Comparison of ENCODE assay signal across 8 cellular contexts in the genomic region with DNA sequence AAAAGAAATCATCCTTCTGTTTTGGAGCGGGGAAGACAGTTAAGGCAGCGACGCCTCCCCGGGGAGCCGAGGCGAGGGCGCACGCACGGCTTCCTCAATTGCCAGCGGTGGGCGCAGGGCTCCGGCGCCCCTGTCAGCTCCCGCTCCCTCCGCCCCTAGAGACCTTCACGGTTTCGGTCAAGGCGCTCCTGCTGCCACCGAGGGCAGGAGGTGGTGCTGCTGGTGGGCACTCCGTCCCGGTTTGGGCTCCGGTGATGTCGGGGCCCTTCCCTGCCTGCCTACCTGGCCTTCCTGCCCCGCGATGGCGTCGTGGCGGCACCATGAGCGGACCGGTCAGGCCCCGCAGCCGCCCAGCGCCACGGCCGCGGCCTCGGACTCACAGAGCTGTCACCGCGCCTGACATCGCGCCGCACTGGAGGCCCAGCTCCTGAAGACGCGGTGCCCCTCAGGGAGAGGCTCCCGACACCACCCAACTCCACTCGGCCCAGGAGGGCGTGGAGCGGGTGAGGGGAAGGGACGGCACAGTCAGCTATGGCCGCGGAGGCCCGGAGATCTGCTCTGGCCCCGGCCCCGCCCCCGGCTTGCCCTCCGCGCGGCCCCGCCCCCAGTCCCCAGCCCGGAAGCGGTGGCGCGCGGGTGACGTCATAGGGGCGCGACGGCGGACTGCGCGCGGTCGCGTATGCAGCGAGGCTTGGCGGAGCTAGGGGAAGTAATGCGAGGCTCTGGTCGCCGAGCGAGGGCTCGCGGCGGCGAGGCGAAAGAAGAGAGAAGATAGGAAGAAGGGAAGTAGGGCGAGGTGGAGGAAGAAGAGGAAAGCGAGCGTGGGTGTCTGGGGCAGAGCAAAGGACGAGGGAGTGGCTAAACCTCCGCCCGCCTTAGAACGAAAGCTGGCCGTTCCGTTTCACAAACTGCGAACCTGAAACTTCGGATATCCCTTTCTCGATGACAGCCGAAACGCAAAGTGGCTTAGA. TPM values are rescaled to one million over a fixed set of nuclear protein-coding genes. Genes with fewer than 3 reads are reported as not detected.
DNase-seq lines count a peak whose midpoint lies in the region; TF ChIP-seq lines count a peak whose summit lies in the region.

A gene with protein sequence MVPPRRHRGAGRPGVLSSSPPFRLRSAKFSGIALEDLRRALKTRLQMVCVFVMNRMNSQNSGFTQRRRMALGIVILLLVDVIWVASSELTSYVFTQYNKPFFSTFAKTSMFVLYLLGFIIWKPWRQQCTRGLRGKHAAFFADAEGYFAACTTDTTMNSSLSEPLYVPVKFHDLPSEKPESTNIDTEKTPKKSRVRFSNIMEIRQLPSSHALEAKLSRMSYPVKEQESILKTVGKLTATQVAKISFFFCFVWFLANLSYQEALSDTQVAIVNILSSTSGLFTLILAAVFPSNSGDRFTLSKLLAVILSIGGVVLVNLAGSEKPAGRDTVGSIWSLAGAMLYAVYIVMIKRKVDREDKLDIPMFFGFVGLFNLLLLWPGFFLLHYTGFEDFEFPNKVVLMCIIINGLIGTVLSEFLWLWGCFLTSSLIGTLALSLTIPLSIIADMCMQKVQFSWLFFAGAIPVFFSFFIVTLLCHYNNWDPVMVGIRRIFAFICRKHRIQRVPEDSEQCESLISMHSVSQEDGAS (minus strand): TSS at position 555 of the 971 bp plus-strand sequence. CDS start 233 bp downstream, at position 322.

- no peaks in the 10 kb centered on the region; the same call in 1 of the 2 replicates for H3K27me3 Mint-ChIP-seq in HFFc6 (ENCODE audit: insufficient read depth)

- in situ Hi-C loops in SK-MEL-5 (cut with HindIII; ENCODE audit: low pct_unique_long_range_greater_than_20kb, low sequenced_read_pairs) = no loop called here

- DNase-seq in GM04504 (ENCODE audit: low read depth) (peak; percentile 82), HFFc6 (peak; percentile 85), NAMALWA (ENCODE audit: low spot score) (peak; percentile 97), SK-MEL-5 (ENCODE audit: low read depth, low spot score) (peak; percentile 82), foreskin melanocyte (peak; percentile 84)
- peak; percentile 92 for DNase-seq in activated naive CD4-positive, alpha-beta T cell treated with Interleukin-2 at 50 U/mL for 16 hours

- H3K9me3 ChIP-seq in neutrophil = no peaks in the 10 kb centered on the region

- H3K36me3 Mint-ChIP-seq in HFFc6 (ENCODE audit: low read depth) = peaks cover 24% of the 10 kb centered on the region

- H3K27me3 ChIP-seq in neutrophil = no peaks in the 10 kb centered on the region

- H3K4me3 Mint-ChIP-seq in HFFc6 = peak within 1 kb of the TSS; percentile 93

- H3K36me3 ChIP-seq in neutrophil = peaks cover 9% of the 10 kb centered on the region

- no peaks in the 10 kb centered on the region for H3K9me3 Mint-ChIP-seq in HFFc6

- peak within 1 kb of the TSS; percentile 98 for H3K27ac Mint-ChIP-seq in HFFc6

- peak within 1 kb of the TSS; percentile 94 to 95 for H3K4me3 ChIP-seq in neutrophil (ENCODE audit: low read depth in 1 of 2, low read length in 1 of 2)

- peaks cover 51% of the 10 kb centered on the region for H3K4me1 Mint-ChIP-seq in HFFc6 (ENCODE audit: low read depth)

- H3K27ac ChIP-seq in neutrophil = peak within 1 kb of the TSS; percentile 95

- H3K4me1 ChIP-seq in neutrophil (ENCODE audit: control insufficient read depth in 1 of 2, insufficient read depth in 1 of 2, low read depth in 1 of 2, low read length in 1 of 2) = peaks cover 32% of the 10 kb centered on the region in 2 experiments

- TF ChIP-seq CTCF in HFFc6 (IDR thresholded peaks at IDR 0.05) = no peak
- peak; percentile 49 for TF ChIP-seq CTCF in neutrophil (IDR thresholded peaks at IDR 0.05)
- TF ChIP-seq CTCF in subcutaneous adipose tissue (IDR thresholded peaks at IDR 0.05; ENCODE audit: low read depth) = no peak

RNA-seq across cellular contexts. Expression of the gene that starts here (rescaled TPM):
- total RNA-seq in HFFc6 (2021; fragmentation: NEBNext Ultra II Directional; extraction: Animal tissue kit (Norgen Biotek cat#: 25700)) = 100 to 1,000 TPM; 104 to 151 (median 119) TPM
- total RNA-seq in SK-MEL-5 (2014; rRNA removed; shearing (Covaris generic)) = 117 and 133 TPM in 2 replicates
- 41.0 and 50.1 TPM in 2 replicates for polyA plus RNA-seq in SK-MEL-5 (2015; cell fraction: cytosol; rRNA removed)
- polyA plus RNA-seq in SK-MEL-5 (2015; cell fraction: nucleus; rRNA removed) = 76.4 and 87.4 TPM in 2 replicates
- total RNA-seq in subcutaneous adipose tissue = 100 to 1,000 TPM in 1 of 4 donors, 10 to 100 TPM in 3; 64.2 to 106 (median 78.8) TPM

Comparison
In these comparisons a context has a peak if more than half of its experiments do, and no peak if none do; other contexts are left out.
1. Peak in every context shown above with its lines: DNase-seq, H3K4me3 ChIP-seq and H3K27ac ChIP-seq.